1 cellular context compared by ENCODE assay signal in the genomic region with DNA sequence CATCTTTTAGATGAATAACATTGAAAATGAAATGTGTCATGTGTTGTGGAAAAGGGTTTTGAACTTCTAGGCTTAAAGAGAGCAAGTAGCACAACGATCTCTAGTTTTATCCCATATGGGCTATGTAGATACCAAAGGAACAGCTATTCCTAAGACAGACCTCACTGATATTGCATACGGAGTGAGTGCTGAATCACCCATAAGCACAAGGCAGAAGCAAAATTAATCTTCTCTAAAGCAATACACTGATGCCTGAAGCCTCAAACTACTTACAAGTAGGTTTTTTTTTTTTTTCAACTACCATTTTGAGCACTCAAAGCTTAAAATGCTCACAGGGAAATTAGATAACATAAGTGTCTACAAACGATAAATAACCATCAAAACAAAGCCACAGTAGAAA.
TF ChIP-seq lines count a peak whose summit lies in the region.

No MANE protein-coding gene starts in this region.

TF ChIP-seq in GM23338, 12 proteins besides CTCF, POLR2A, EP300 and RAD21 (continued from another document):
- no peak for TF ChIP-seq ZNF114 (CRISPR knock-in tag; IDR thresholded peaks at IDR 0.05)
- TF ChIP-seq, protein P1, sequence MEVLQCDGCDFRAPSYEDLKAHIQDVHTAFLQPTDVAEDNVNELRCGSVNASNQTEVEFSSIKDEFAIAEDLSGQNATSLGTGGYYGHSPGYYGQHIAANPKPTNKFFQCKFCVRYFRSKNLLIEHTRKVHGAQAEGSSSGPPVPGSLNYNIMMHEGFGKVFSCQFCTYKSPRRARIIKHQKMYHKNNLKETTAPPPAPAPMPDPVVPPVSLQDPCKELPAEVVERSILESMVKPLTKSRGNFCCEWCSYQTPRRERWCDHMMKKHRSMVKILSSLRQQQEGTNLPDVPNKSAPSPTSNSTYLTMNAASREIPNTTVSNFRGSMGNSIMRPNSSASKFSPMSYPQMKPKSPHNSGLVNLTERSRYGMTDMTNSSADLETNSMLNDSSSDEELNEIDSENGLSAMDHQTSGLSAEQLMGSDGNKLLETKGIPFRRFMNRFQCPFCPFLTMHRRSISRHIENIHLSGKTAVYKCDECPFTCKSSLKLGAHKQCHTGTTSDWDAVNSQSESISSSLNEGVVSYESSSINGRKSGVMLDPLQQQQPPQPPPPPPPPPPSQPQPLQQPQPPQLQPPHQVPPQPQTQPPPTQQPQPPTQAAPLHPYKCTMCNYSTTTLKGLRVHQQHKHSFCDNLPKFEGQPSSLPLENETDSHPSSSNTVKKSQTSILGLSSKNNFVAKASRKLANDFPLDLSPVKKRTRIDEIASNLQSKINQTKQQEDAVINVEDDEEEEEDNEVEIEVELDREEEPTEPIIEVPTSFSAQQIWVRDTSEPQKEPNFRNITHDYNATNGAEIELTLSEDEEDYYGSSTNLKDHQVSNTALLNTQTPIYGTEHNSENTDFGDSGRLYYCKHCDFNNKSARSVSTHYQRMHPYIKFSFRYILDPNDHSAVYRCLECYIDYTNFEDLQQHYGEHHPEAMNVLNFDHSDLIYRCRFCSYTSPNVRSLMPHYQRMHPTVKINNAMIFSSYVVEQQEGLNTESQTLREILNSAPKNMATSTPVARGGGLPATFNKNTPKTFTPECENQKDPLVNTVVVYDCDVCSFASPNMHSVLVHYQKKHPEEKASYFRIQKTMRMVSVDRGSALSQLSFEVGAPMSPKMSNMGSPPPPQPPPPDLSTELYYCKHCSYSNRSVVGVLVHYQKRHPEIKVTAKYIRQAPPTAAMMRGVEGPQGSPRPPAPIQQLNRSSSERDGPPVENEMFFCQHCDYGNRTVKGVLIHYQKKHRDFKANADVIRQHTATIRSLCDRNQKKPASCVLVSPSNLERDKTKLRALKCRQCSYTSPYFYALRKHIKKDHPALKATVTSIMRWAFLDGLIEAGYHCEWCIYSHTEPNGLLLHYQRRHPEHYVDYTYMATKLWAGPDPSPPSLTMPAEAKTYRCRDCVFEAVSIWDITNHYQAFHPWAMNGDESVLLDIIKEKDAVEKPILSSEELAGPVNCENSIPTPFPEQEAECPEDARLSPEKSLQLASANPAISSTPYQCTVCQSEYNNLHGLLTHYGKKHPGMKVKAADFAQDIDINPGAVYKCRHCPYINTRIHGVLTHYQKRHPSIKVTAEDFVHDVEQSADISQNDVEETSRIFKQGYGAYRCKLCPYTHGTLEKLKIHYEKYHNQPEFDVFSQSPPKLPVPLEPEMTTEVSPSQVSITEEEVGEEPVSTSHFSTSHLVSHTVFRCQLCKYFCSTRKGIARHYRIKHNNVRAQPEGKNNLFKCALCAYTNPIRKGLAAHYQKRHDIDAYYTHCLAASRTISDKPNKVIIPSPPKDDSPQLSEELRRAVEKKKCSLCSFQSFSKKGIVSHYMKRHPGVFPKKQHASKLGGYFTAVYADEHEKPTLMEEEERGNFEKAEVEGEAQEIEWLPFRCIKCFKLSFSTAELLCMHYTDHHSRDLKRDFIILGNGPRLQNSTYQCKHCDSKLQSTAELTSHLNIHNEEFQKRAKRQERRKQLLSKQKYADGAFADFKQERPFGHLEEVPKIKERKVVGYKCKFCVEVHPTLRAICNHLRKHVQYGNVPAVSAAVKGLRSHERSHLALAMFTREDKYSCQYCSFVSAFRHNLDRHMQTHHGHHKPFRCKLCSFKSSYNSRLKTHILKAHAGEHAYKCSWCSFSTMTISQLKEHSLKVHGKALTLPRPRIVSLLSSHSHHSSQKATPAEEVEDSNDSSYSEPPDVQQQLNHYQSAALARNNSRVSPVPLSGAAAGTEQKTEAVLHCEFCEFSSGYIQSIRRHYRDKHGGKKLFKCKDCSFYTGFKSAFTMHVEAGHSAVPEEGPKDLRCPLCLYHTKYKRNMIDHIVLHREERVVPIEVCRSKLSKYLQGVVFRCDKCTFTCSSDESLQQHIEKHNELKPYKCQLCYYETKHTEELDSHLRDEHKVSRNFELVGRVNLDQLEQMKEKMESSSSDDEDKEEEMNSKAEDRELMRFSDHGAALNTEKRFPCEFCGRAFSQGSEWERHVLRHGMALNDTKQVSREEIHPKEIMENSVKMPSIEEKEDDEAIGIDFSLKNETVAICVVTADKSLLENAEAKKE (CRISPR knock-in tag; IDR thresholded peaks at IDR 0.05) = no peak
- no peak for TF ChIP-seq POLR2AphosphoS5 (IDR thresholded peaks at IDR 0.05; ENCODE audit: low read depth)
- no peak for TF ChIP-seq CREB1 (CRISPR knock-in tag; IDR thresholded peaks at IDR 0.05; ENCODE audit: low read depth)
- TF ChIP-seq, protein P2, sequence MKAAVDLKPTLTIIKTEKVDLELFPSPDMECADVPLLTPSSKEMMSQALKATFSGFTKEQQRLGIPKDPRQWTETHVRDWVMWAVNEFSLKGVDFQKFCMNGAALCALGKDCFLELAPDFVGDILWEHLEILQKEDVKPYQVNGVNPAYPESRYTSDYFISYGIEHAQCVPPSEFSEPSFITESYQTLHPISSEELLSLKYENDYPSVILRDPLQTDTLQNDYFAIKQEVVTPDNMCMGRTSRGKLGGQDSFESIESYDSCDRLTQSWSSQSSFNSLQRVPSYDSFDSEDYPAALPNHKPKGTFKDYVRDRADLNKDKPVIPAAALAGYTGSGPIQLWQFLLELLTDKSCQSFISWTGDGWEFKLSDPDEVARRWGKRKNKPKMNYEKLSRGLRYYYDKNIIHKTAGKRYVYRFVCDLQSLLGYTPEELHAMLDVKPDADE (IDR thresholded peaks at IDR 0.05) = no peak
- TF ChIP-seq ZNF331 (CRISPR knock-in tag; IDR thresholded peaks at IDR 0.05; ENCODE audit: low read depth) = no peak
- no peak for TF ChIP-seq JUNB (IDR thresholded peaks at IDR 0.05; ENCODE audit: unreplicated experiment)
- TF ChIP-seq, protein P3, sequence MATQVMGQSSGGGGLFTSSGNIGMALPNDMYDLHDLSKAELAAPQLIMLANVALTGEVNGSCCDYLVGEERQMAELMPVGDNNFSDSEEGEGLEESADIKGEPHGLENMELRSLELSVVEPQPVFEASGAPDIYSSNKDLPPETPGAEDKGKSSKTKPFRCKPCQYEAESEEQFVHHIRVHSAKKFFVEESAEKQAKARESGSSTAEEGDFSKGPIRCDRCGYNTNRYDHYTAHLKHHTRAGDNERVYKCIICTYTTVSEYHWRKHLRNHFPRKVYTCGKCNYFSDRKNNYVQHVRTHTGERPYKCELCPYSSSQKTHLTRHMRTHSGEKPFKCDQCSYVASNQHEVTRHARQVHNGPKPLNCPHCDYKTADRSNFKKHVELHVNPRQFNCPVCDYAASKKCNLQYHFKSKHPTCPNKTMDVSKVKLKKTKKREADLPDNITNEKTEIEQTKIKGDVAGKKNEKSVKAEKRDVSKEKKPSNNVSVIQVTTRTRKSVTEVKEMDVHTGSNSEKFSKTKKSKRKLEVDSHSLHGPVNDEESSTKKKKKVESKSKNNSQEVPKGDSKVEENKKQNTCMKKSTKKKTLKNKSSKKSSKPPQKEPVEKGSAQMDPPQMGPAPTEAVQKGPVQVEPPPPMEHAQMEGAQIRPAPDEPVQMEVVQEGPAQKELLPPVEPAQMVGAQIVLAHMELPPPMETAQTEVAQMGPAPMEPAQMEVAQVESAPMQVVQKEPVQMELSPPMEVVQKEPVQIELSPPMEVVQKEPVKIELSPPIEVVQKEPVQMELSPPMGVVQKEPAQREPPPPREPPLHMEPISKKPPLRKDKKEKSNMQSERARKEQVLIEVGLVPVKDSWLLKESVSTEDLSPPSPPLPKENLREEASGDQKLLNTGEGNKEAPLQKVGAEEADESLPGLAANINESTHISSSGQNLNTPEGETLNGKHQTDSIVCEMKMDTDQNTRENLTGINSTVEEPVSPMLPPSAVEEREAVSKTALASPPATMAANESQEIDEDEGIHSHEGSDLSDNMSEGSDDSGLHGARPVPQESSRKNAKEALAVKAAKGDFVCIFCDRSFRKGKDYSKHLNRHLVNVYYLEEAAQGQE (IDR thresholded peaks at IDR 0.05; ENCODE audit: unreplicated experiment) = no peak
- no peak for TF ChIP-seq EZH2 (IDR thresholded peaks at IDR 0.05; ENCODE audit: low read depth, unreplicated experiment)
